Comparison of ENCODE assay signal across 27 cellular contexts in the genomic region with DNA sequence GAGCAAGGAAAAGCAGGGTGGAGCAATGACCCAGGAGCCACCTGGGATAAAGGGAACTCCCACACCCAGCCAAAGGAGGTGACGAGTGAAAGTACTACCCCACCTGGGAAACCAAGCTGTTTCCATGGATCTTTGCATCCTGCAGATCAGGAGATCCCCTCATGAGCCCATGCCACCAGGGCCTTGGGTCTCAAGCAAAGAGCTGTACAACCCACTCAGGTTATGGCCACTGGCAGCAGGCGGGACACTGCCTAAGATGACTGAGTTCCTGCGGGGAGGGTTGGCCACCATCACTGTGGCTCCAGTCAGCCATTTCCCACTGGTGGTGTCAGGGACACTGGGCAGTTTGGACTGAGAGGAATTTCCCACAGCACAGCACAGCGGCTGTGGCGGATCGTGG.
DNase-seq lines count a peak whose midpoint lies in the region; ATAC-seq, FAIRE-seq and TF ChIP-seq lines count a peak whose summit lies in the region.
"Had no signal": no experiment of that assay in that cellular context is flagged by ENCODE, and none has a peak within 500 bp of the region (broad histone marks: within the 10 kb centered on the region; RNA-seq: fewer than 3 reads in every experiment).

No MANE protein-coding gene starts in this region.

- H3K23ac ChIP-seq in H1 (ENCODE audit: insufficient read length): no peak overlapping the region

- H2BK5ac ChIP-seq in H1 (ENCODE audit: low read depth, low read length): no peak overlapping the region

- no peaks in the 10 kb centered on the region for H3K23me2 ChIP-seq in H1 (ENCODE audit: low read depth, low read length)

- H3K27ac ChIP-seq in H1 (ENCODE audit: low read depth, low read length) (no peak overlapping the region), neural progenitor cell (no peak overlapping the region), upper lobe of right lung (no peak overlapping the region)
- H3K27ac ChIP-seq: A549; BLaER1 treated with 17β-estradiol and CSF1 and Interleukin-3, amounts not matched to agents 10 nM and 100 nM; GM23248 had no signal

- H3K79me2 ChIP-seq in H1 (ENCODE audit: control insufficient read depth in 1 of 2, insufficient read depth in 2 of 2, low read length in 2 of 2): no peaks in the 10 kb centered on the region
- H3K79me2 ChIP-seq in neural progenitor cell (ENCODE audit: low read depth): no peaks in the 10 kb centered on the region

- H3K27ac Mint-ChIP-seq in neural progenitor cell: no peak overlapping the region
- H3K27ac Mint-ChIP-seq: CD14-positive monocyte; CD4-positive, alpha-beta T cell; CD8-positive, alpha-beta memory T cell; H9 had no signal

- H3K9ac ChIP-seq in H1 (replicated peaks in 1 of 4; ENCODE audit: extremely low read depth in 1 of 4, low read depth in 3 of 4, low read length in 3 of 4) (no peak overlapping the region), neural progenitor cell (no peak overlapping the region)
- H3K9ac ChIP-seq: BLaER1 treated with 17β-estradiol and CSF1 and Interleukin-3, amounts not matched to agents 10 nM and 100 nM; GM23248 had no signal

- TF ChIP-seq POLR2A in H1 (IDR thresholded peaks at IDR 0.05; ENCODE audit: control extremely low read depth in 1 of 2, low read depth in 2 of 2, low read length in 2 of 2): no peak

- peaks cover 16% of the 10 kb centered on the region for H3K9me3 Mint-ChIP-seq in neural progenitor cell

- no peak overlapping the region for H3K4me3 Mint-ChIP-seq in neural progenitor cell
- H3K4me3 Mint-ChIP-seq: CD14-positive monocyte; CD4-positive, alpha-beta T cell; CD8-positive, alpha-beta memory T cell; H9 had no signal

- no peaks in the 10 kb centered on the region for H3K4me1 Mint-ChIP-seq in neural progenitor cell
- H3K4me1 Mint-ChIP-seq: CD14-positive monocyte; CD8-positive, alpha-beta memory T cell; H9 had no signal

- H3K36me3 ChIP-seq in H1 (ENCODE audit: control insufficient read depth in 2 of 4, insufficient read depth in 4 of 4, low read length in 3 of 4) (no peaks in the 10 kb centered on the region), neural progenitor cell (no peaks in the 10 kb centered on the region), upper lobe of right lung (no peaks in the 10 kb centered on the region), mucosa of descending colon (ENCODE audit: low read depth) (no peaks in the 10 kb centered on the region)
- H3K36me3 ChIP-seq: BE2C; BLaER1 treated with 17β-estradiol and CSF1 and Interleukin-3, amounts not matched to agents 10 nM and 100 nM had no signal

- TF ChIP-seq CTCF in H1 (IDR thresholded peaks at IDR 0.05; ENCODE audit: control extremely low read depth in 1 of 3, insufficient read depth in 1 of 3, low read depth in 1 of 3, low read length in 3 of 3) (no peak), neural progenitor cell (IDR thresholded peaks at IDR 0.05) (no peak), upper lobe of right lung (IDR thresholded peaks at IDR 0.05) (no peak), mucosa of descending colon (IDR thresholded peaks at IDR 0.05) (no peak)

- no peak overlapping the region for H2BK120ac ChIP-seq in H1 (replicated peaks; ENCODE audit: low read depth, low read length)

- H3K4me2 ChIP-seq in H1 (ENCODE audit: insufficient read depth in 1 of 2, low read depth in 2 of 2, low read length in 2 of 2) (no peak overlapping the region), neural progenitor cell (no peak overlapping the region)
- H3K4me2 ChIP-seq: A549; BLaER1 treated with 17β-estradiol and CSF1 and Interleukin-3, amounts not matched to agents 10 nM and 100 nM had no signal

- H4K8ac ChIP-seq in H1 (ENCODE audit: extremely low read depth, insufficient read depth, low read length): no peak overlapping the region

- FAIRE-seq in HTR-8/SVneo (lab: Jason Lieb, UNC) (peak; percentile 57), H1 (lab: Jason Lieb, UNC) (no peak)
- FAIRE-seq: A549, D721Med, GM12878, GM19239 had no signal

- 97% methylated on average over 6 of the region's 6 CpGs; no CpG with 5 or more reads in 1 of the 2 experiments for WGBS in H1 (ENCODE audit: extremely low coverage in 1 of 2, insufficient coverage in 1 of 2, insufficient read length in 1 of 2, insufficient replicate concordance in 2 of 2, low coverage in 1 of 2, low lambda C conversion rate in 2 of 2, missing lambda C conversion rate in 1 of 2), 2 experiments

- no peak for TF ChIP-seq RAD21 in H1 (IDR thresholded peaks at IDR 0.05 in 1 of 2, conservative IDR thresholded peaks at IDR 0.05 in 1 of 2; ENCODE audit: low read depth in 2 of 2, low read length in 2 of 2)

- no peak overlapping the region for H2BK12ac ChIP-seq in H1 (ENCODE audit: low read depth, low read length)

- intact Hi-C loops in upper lobe of right lung (cut with DNase I): no loop called here
- intact Hi-C loops in mucosa of descending colon (cut with DNase I, micrococcal nuclease): no loop called here

- no peak overlapping the region for H3K18ac ChIP-seq in H1 (ENCODE audit: extremely low read depth, low read length)

- TF ChIP-seq EP300 in H1 (IDR thresholded peaks at IDR 0.05; ENCODE audit: borderline replicate concordance in 1 of 2, low read depth in 2 of 2, low read length in 2 of 2): no peak

- H2BK20ac ChIP-seq in H1 (ENCODE audit: low read length): no peak overlapping the region

- no peak overlapping the region for H3K4me3 ChIP-seq in H1 (ENCODE audit: extremely low read depth in 1 of 4, insufficient read depth in 2 of 4, low read depth in 3 of 4, low read length in 4 of 4)
- no peak overlapping the region for H3K4me3 ChIP-seq in neural progenitor cell
- no peak overlapping the region for H3K4me3 ChIP-seq in upper lobe of right lung
- no peak overlapping the region for H3K4me3 ChIP-seq in mucosa of descending colon
- H3K4me3 ChIP-seq: A549; BLaER1 treated with 17β-estradiol and CSF1 and Interleukin-3, amounts not matched to agents 10 nM and 100 nM; GM12878; GM23248 had no signal

- no peak overlapping the region for H2AK5ac ChIP-seq in H1 (ENCODE audit: low read depth, low read length)

- H3F3A ChIP-seq in neural progenitor cell (ENCODE audit: low read depth): no peaks in the 10 kb centered on the region

- H3K56ac ChIP-seq in H1 (replicated peaks; ENCODE audit: insufficient read length, low read depth, low read length): no peak overlapping the region

- H2BK15ac ChIP-seq in H1 (ENCODE audit: low read length): no peak overlapping the region

- H3K36me3 Mint-ChIP-seq in neural progenitor cell: no peaks in the 10 kb centered on the region
- H3K36me3 Mint-ChIP-seq: CD14-positive monocyte; CD8-positive, alpha-beta memory T cell had no signal

- CTCF ChIA-PET in H1 (lab: Charles Lee; ENCODE audit: partially characterized antibody): no interaction called here

- DNase-seq in HTR-8/SVneo (ENCODE audit: insufficient read length, low spot score) (no peak), H1 (ENCODE audit: low read depth in 1 of 2, low spot score in 2 of 2) (no peak), neural progenitor cell (ENCODE audit: low spot score) (no peak), upper lobe of right lung (no peak), mucosa of descending colon (no peak), NCI-H1048 (lab: John Stamatoyannopoulos, UW) (no peak), SIG-M5 (lab: John Stamatoyannopoulos, UW) (no peak)
- DNase-seq in effector CD8-positive, alpha-beta T cell (lab: John Stamatoyannopoulos, UW): no peak
- DNase-seq: 8988T; ACHN; AML-193; BE2C; CD4-positive, alpha-beta T cell; CD8-positive, alpha-beta memory T cell; DMS 273 treated with DMSO at 0.1 percent for 48 hours; DMS79; EL; GDM1; GM23248 had no signal

- H4K5ac ChIP-seq in H1 (ENCODE audit: insufficient read length, low read depth, low read length): no peak overlapping the region

- no peak overlapping the region for H3K4ac ChIP-seq in H1 (replicated peaks; ENCODE audit: insufficient read length, low read depth, low read length)

- no peaks in the 10 kb centered on the region for H3K4me1 ChIP-seq in H1 (replicated peaks in 1 of 4; ENCODE audit: control insufficient read depth in 3 of 4, insufficient read depth in 4 of 4, low read length in 3 of 4)
- no peaks in the 10 kb centered on the region for H3K4me1 ChIP-seq in neural progenitor cell
- no peaks in the 10 kb centered on the region for H3K4me1 ChIP-seq in upper lobe of right lung
- H3K4me1 ChIP-seq in mucosa of descending colon (ENCODE audit: low read depth): no peaks in the 10 kb centered on the region
- H3K4me1 ChIP-seq: A549; BE2C; BLaER1 treated with 17β-estradiol and CSF1 and Interleukin-3, amounts not matched to agents 10 nM and 100 nM had no signal

- ATAC-seq in upper lobe of right lung: peak; percentile 12
- ATAC-seq in mucosa of descending colon: no peak
- ATAC-seq: A549, GM12878, HCT116 had no signal

- H3K9me3 ChIP-seq in H1 (ENCODE audit: insufficient read depth in 2 of 2, low read depth in 1 of 2, low read length in 1 of 2): peaks cover 0 to 2% of the 10 kb centered on the region in 2 experiments; a peak in 1 of 4 replicates
- no peaks in the 10 kb centered on the region for H3K9me3 ChIP-seq in neural progenitor cell (ENCODE audit: low read depth)
- H3K9me3 ChIP-seq in upper lobe of right lung: no peaks in the 10 kb centered on the region
- peaks cover 67% of the 10 kb centered on the region for H3K9me3 ChIP-seq in mucosa of descending colon
- H3K9me3 ChIP-seq: BE2C had no signal

- H3K27me3 Mint-ChIP-seq in neural progenitor cell (ENCODE audit: insufficient read depth, low read depth): no peaks in the 10 kb centered on the region
- H3K27me3 Mint-ChIP-seq: CD4-positive, alpha-beta T cell; CD8-positive, alpha-beta memory T cell had no signal

- no peaks in the 10 kb centered on the region for H4K20me1 ChIP-seq in H1 (replicated peaks in 1 of 2; ENCODE audit: control insufficient read depth in 1 of 2, insufficient read depth in 2 of 2, low read length in 2 of 2)
- H4K20me1 ChIP-seq in neural progenitor cell (ENCODE audit: low read depth): no peaks in the 10 kb centered on the region
- H4K20me1 ChIP-seq: BLaER1 treated with 17β-estradiol and CSF1 and Interleukin-3, amounts not matched to agents 10 nM and 100 nM had no signal

- H3K14ac ChIP-seq in H1 (ENCODE audit: insufficient read length): no peak overlapping the region

- H3K27me3 ChIP-seq in H1 (replicated peaks in 1 of 4; ENCODE audit: control insufficient read depth in 3 of 4, extremely low read depth in 1 of 4, insufficient read depth in 3 of 4, low read length in 3 of 4) (no peaks in the 10 kb centered on the region), neural progenitor cell (no peaks in the 10 kb centered on the region), upper lobe of right lung (no peaks in the 10 kb centered on the region)
- H3K27me3 ChIP-seq: BE2C; BLaER1 treated with 17β-estradiol and CSF1 and Interleukin-3, amounts not matched to agents 10 nM and 100 nM had no signal

- no peak overlapping the region for H4K91ac ChIP-seq in H1 (replicated peaks; ENCODE audit: insufficient read length, low read length)

- H3K79me1 ChIP-seq in H1 (ENCODE audit: low read depth, low read length): no peaks in the 10 kb centered on the region

- peak overlapping the region; percentile 62; the same call in 1 of the 2 replicates for H2AFZ ChIP-seq in H1 (ENCODE audit: low read length)
- H2AFZ ChIP-seq in neural progenitor cell (replicated peaks): peak overlapping the region; percentile 10
- H2AFZ ChIP-seq: GM23248 had no signal

- POLR2A ChIA-PET in H1 (lab: Charles Lee; ENCODE audit: partially characterized antibody): no interaction called here

TF ChIP-seq in H1, 55 proteins besides CTCF, POLR2A, EP300 and RAD21:
- TF ChIP-seq GTF2F1 (IDR thresholded peaks at IDR 0.05; ENCODE audit: borderline replicate concordance, low read depth, low read length) (no peak), SP4 (IDR thresholded peaks at IDR 0.05; ENCODE audit: low read length) (no peak)
